24 cellular contexts compared by ENCODE assay signal in genomic region chr19:13476071-13476470, GRCh38. TPM values are rescaled to one million over a fixed set of nuclear protein-coding genes. Genes with fewer than 3 reads are reported as not detected.
DNase-seq lines count a peak whose midpoint lies in the region; FAIRE-seq and TF ChIP-seq lines count a peak whose summit lies in the region.
"Had no signal": no experiment of that assay in that cellular context is flagged by ENCODE, and none has a peak within 500 bp of the region (broad histone marks: within the 10 kb centered on the region; RNA-seq: fewer than 3 reads in every experiment).

No MANE protein-coding gene starts in this region.

- CTCF ChIA-PET in HEK293 (lab: Yijun Ruan, JAX): interaction anchor here (0.6 kb wide), 1 partner anchor 43 kb away, joined by 3 read pairs; no protein-coding TSS in a partner anchor

- H3K4me1 ChIP-seq in HEK293 (ENCODE audit: control insufficient read depth, insufficient read depth, low read length): no peaks in the 10 kb centered on the region
- H3K4me1 ChIP-seq: BE2C, BLaER1 had no signal

- DNase-seq in G401 (ENCODE audit: low spot score): peak; percentile 87
- DNase-seq in cerebellum (ENCODE audit: low spot score): peak; percentile 66
- no peak for DNase-seq in H54 (ENCODE audit: insufficient read length, low spot score)
- no peak for DNase-seq in WERI-Rb-1
- DNase-seq: 8988T; ACHN; BE2C; CD4-positive, alpha-beta memory T cell; CD4-positive, CD25-positive, alpha-beta regulatory T cell; CD8-positive, alpha-beta memory T cell; COR-L47; DMS 273 treated with DMSO at 0.1 percent for 48 hours; DMS153; DMS53; DMS79; DND-41; EL; GF-D8 had no signal

- H3K27me3 ChIP-seq in WERI-Rb-1 (ENCODE audit: insufficient read depth, low read depth, severe bottlenecking): peaks cover 62% of the 10 kb centered on the region
- H3K27me3 ChIP-seq: BE2C, BLaER1 had no signal

- no peak for TF ChIP-seq POLR2A in H54 (IDR thresholded peaks at IDR 0.05; ENCODE audit: low read depth, low read length)

- in situ Hi-C loops in G401 (cut with HindIII; ENCODE audit: low sequenced_read_pairs): no loop called here

- TF ChIP-seq CTCF in HEK293 (tag by site-specific recombination; IDR thresholded peaks at IDR 0.05): no peak
- no peak for TF ChIP-seq CTCF in WERI-Rb-1 (IDR thresholded peaks at IDR 0.05; ENCODE audit: low read depth, low read length)

- H3K4me3 ChIP-seq in HEK293 (ENCODE audit: low read depth, low read length) (no peak overlapping the region), WERI-Rb-1 (ENCODE audit: low read depth, low read length) (no peak overlapping the region)
- H3K4me3 ChIP-seq: BLaER1 had no signal

- POLR2A ChIA-PET in HEK293 (lab: Yijun Ruan, JAX): no interaction called here

- no peaks in the 10 kb centered on the region for H3K36me3 ChIP-seq in HEK293 (ENCODE audit: control insufficient read depth in 2 of 2, insufficient read depth in 1 of 2, low read length in 2 of 2)
- no peaks in the 10 kb centered on the region for H3K36me3 ChIP-seq in WERI-Rb-1
- H3K36me3 ChIP-seq: BE2C had no signal

- FAIRE-seq in H54 (lab: Jason Lieb, UNC): no peak
- FAIRE-seq: A204.1, G401.6, GM12891, GM19239 had no signal

- H3K9me3 ChIP-seq in HEK293 (ENCODE audit: control insufficient read depth, insufficient read depth, low read depth, low read length): no peaks in the 10 kb centered on the region; the same call in 1 of the 2 replicates
- H3K9me3 ChIP-seq in WERI-Rb-1 (ENCODE audit: severe bottlenecking): peaks cover 9% of the 10 kb centered on the region
- H3K9me3 ChIP-seq: BE2C had no signal

- no peak overlapping the region for H3K27ac ChIP-seq in HEK293 (ENCODE audit: extremely low read depth, low read depth, low read length)
- H3K27ac ChIP-seq in WERI-Rb-1: no peak overlapping the region
- H3K27ac ChIP-seq: BLaER1 had no signal

TF ChIP-seq in HEK293, 187 proteins besides CTCF, POLR2A, EP300 and RAD21:
- TF ChIP-seq ZNF133 (tag by site-specific recombination; IDR thresholded peaks at IDR 0.05): peak; percentile 82
- no peak for TF ChIP-seq ZNF510 (tag by site-specific recombination; IDR thresholded peaks at IDR 0.05; ENCODE audit: insufficient replicate concordance)

RNA-seq across cellular contexts. Expression of gene CACNA1A, which starts 30.2 kb away (rescaled TPM):
- total RNA-seq in G401 (2014; rRNA removed; shearing (Covaris generic)): 0.24 and 0.31 TPM in 2 replicates
- total RNA-seq in cerebellum: 119 TPM

Comparison
In these comparisons a context has a peak if more than half of its experiments do, and no peak if none do; other contexts are left out.
1. DNase-seq: peak in G401 (single experiment) and cerebellum (single experiment); none in H54 (single experiment) and WERI-Rb-1 (single experiment).
2. RNA of gene CACNA1A, which starts 30.2 kb away (total RNA-seq): 119 TPM in cerebellum (single experiment); 0.24 to 0.31 TPM in G401; every median in the first group is over 10 times any median in the second.